Comparison of ENCODE assay signal across 12 cellular contexts in genomic region chr20:2879148-2879547, GRCh38. TPM values are rescaled to one million over a fixed set of nuclear protein-coding genes. Genes with fewer than 3 reads are reported as not detected.
DNase-seq lines count a peak whose midpoint lies in the region; ATAC-seq and TF ChIP-seq lines count a peak whose summit lies in the region.
"Had no signal": no experiment of that assay in that cellular context is flagged by ENCODE, and none has a peak within 500 bp of the region (broad histone marks: within the 10 kb centered on the region; RNA-seq: fewer than 3 reads in every experiment).

No MANE protein-coding gene starts in this region.

- peak; percentile 72 for ATAC-seq in foreskin keratinocyte
- ATAC-seq in stimulated activated effector memory CD8-positive, alpha-beta T cell treated with anti-CD3 and anti-CD28 coated beads, Interleukin-12 subunit alpha, Interleukin-12 subunit beta, amount 100 ng/mL, for 72 hours = no peak

- POLR2A ChIA-PET in MCF 10A (lab: Yijun Ruan, JAX) = interaction anchor here (0.6 to 2.5 kb wide), 5 partner anchors 9 to 226 kb away, joined by 3 to 15 read pairs (median 3); partner anchors contain the start of genes NOP56, PCED1A and VPS16

- no peak overlapping the region for H3K4me3 ChIP-seq in breast epithelium
- H3K4me3 ChIP-seq in effector memory CD4-positive, alpha-beta T cell (ENCODE audit: insufficient read depth, low read depth, low read length, poor library complexity, severe bottlenecking) = no peak overlapping the region
- H3K4me3 ChIP-seq: SJCRH30 had no signal

- peaks cover 6% of the 10 kb centered on the region for H3K36me3 Mint-ChIP-seq in MCF 10A (ENCODE audit: insufficient read depth, unreplicated experiment)
- H3K36me3 Mint-ChIP-seq in stimulated activated effector memory CD8-positive, alpha-beta T cell treated with anti-CD3 and anti-CD28 coated beads, Interleukin-12 subunit alpha, Interleukin-12 subunit beta, amount 100 ng/mL, for 72 hours = peaks cover 39% of the 10 kb centered on the region
- H3K36me3 Mint-ChIP-seq in activated T-helper 1 cell treated with anti-CD3 and anti-CD28 coated beads, Interleukin-12 subunit alpha, Interleukin-12 subunit beta, Interleukin-2, Interleukin-4 antibody, amounts not matched to agents 30 ng/mL and 10 ng/mL and 1 ng/mL, durations not matched to agents 14 hours and 24 hours and 36 hours (ENCODE audit: low read depth) = peaks cover 34% of the 10 kb centered on the region

- H3K4me3 Mint-ChIP-seq in MCF 10A (ENCODE audit: unreplicated experiment) = no peak overlapping the region
- no peak overlapping the region for H3K4me3 Mint-ChIP-seq in stimulated activated effector memory CD8-positive, alpha-beta T cell treated with anti-CD3 and anti-CD28 coated beads, Interleukin-12 subunit alpha, Interleukin-12 subunit beta, amount 100 ng/mL, for 72 hours
- no peak overlapping the region for H3K4me3 Mint-ChIP-seq in activated T-helper 1 cell treated with anti-CD3 and anti-CD28 coated beads, Interleukin-12 subunit alpha, Interleukin-12 subunit beta, Interleukin-2, Interleukin-4 antibody, amounts not matched to agents 30 ng/mL and 10 ng/mL and 1 ng/mL, durations not matched to agents 14 hours and 24 hours and 36 hours
- H3K4me3 Mint-ChIP-seq: activated naive CD8-positive, alpha-beta T cell treated with anti-CD3 and anti-CD28 coated beads, Interleukin-2, amount 10 ng/mL, durations not matched to agents 7 days and 5 days had no signal

- H3K27ac ChIP-seq in breast epithelium (no peak overlapping the region), foreskin keratinocyte (no peak overlapping the region)
- no peak overlapping the region for H3K27ac ChIP-seq in effector memory CD4-positive, alpha-beta T cell (ENCODE audit: insufficient read depth, low read length, poor library complexity, severe bottlenecking)
- H3K27ac ChIP-seq: SJCRH30 had no signal

- DNase-seq in MCF 10A (ENCODE audit: unreplicated experiment) = peak; percentile 66
- no peak for DNase-seq in breast epithelium (ENCODE audit: low spot score in 2 of 2)
- peak; percentile 65 for DNase-seq in amniotic epithelial cell (ENCODE audit: low read depth)
- peak in 1 of 2 donors; percentile 60 for DNase-seq in foreskin keratinocyte
- no peak for DNase-seq in stimulated activated effector memory CD8-positive, alpha-beta T cell treated with anti-CD3 and anti-CD28 coated beads, Interleukin-12 subunit alpha, Interleukin-12 subunit beta, amount 100 ng/mL, for 72 hours (ENCODE audit: low spot score in 2 of 2)
- no peak for DNase-seq in effector memory CD4-positive, alpha-beta T cell
- DNase-seq in activated T-helper 1 cell treated with anti-CD3 and anti-CD28 coated beads, Interleukin-12 subunit alpha, Interleukin-12 subunit beta, Interleukin-2, Interleukin-4 antibody, amounts not matched to agents 30 ng/mL and 10 ng/mL and 1 ng/mL, durations not matched to agents 14 hours and 24 hours and 36 hours (ENCODE audit: low spot score) = no peak
- DNase-seq in pons (ENCODE audit: low spot score) = no peak
- DNase-seq: activated CD4-positive, alpha-beta T cell treated with anti-CD3 and anti-CD28 coated beads for 4 hours; activated naive CD8-positive, alpha-beta T cell treated with anti-CD3 and anti-CD28 coated beads, Interleukin-2, amount 10 ng/mL, durations not matched to agents 7 days and 5 days; mesendoderm; SJCRH30 had no signal

- H3K4me1 ChIP-seq in breast epithelium (peaks cover 0 to 12% of the 10 kb centered on the region in 2 donors), foreskin keratinocyte (no peaks in the 10 kb centered on the region)
- peaks cover 19% of the 10 kb centered on the region for H3K4me1 ChIP-seq in effector memory CD4-positive, alpha-beta T cell (ENCODE audit: control insufficient read depth, insufficient read depth, low read length, poor library complexity, severe bottlenecking)

- TF ChIP-seq POLR2A in breast epithelium (IDR thresholded peaks at IDR 0.05) = no peak

- no peaks in the 10 kb centered on the region for H3K9me3 Mint-ChIP-seq in MCF 10A (ENCODE audit: unreplicated experiment)
- no peaks in the 10 kb centered on the region for H3K9me3 Mint-ChIP-seq in stimulated activated effector memory CD8-positive, alpha-beta T cell treated with anti-CD3 and anti-CD28 coated beads, Interleukin-12 subunit alpha, Interleukin-12 subunit beta, amount 100 ng/mL, for 72 hours
- no peaks in the 10 kb centered on the region for H3K9me3 Mint-ChIP-seq in activated T-helper 1 cell treated with anti-CD3 and anti-CD28 coated beads, Interleukin-12 subunit alpha, Interleukin-12 subunit beta, Interleukin-2, Interleukin-4 antibody, amounts not matched to agents 30 ng/mL and 10 ng/mL and 1 ng/mL, durations not matched to agents 14 hours and 24 hours and 36 hours
- H3K9me3 Mint-ChIP-seq: activated naive CD8-positive, alpha-beta T cell treated with anti-CD3 and anti-CD28 coated beads, Interleukin-2, amount 10 ng/mL, durations not matched to agents 7 days and 5 days had no signal

- TF ChIP-seq CTCF in MCF 10A (IDR thresholded peaks at IDR 0.05; ENCODE audit: unreplicated experiment) (no peak), breast epithelium (IDR thresholded peaks at IDR 0.05) (no peak), foreskin keratinocyte (conservative IDR thresholded peaks at IDR 0.05) (no peak)

- BruUV-seq in MCF 10A (replicated peaks; lab: Mats Ljungman, UMichigan) = no TSS peak

- H3K27me3 Mint-ChIP-seq in MCF 10A (ENCODE audit: insufficient read depth, unreplicated experiment) = no peaks in the 10 kb centered on the region
- no peaks in the 10 kb centered on the region for H3K27me3 Mint-ChIP-seq in activated T-helper 1 cell treated with anti-CD3 and anti-CD28 coated beads, Interleukin-12 subunit alpha, Interleukin-12 subunit beta, Interleukin-2, Interleukin-4 antibody, amounts not matched to agents 30 ng/mL and 10 ng/mL and 1 ng/mL, durations not matched to agents 14 hours and 24 hours and 36 hours (ENCODE audit: insufficient read depth)
- H3K27me3 Mint-ChIP-seq: activated naive CD8-positive, alpha-beta T cell treated with anti-CD3 and anti-CD28 coated beads, Interleukin-2, amount 10 ng/mL, durations not matched to agents 7 days and 5 days had no signal

- H3K9me3 ChIP-seq in breast epithelium = no peaks in the 10 kb centered on the region
- H3K9me3 ChIP-seq in effector memory CD4-positive, alpha-beta T cell (ENCODE audit: control insufficient read depth, low read length) = no peaks in the 10 kb centered on the region
- H3K9me3 ChIP-seq: SJCRH30 had no signal

- H3K27me3 ChIP-seq in breast epithelium (no peaks in the 10 kb centered on the region), foreskin keratinocyte (no peaks in the 10 kb centered on the region)
- no peaks in the 10 kb centered on the region for H3K27me3 ChIP-seq in effector memory CD4-positive, alpha-beta T cell (replicated peaks; ENCODE audit: control insufficient read depth, insufficient read depth, low read length, poor library complexity, severe bottlenecking)
- H3K27me3 ChIP-seq: SJCRH30 had no signal

- CTCF ChIA-PET in MCF 10A (lab: Yijun Ruan, JAX) = interaction anchor here (0.6 to 1.2 kb wide), 2 partner anchors 8 to 503 kb away, joined by 3 read pairs; no protein-coding TSS in a partner anchor

- H3K27ac Mint-ChIP-seq in MCF 10A (ENCODE audit: low read depth, unreplicated experiment) = peak overlapping the region; percentile 26
- peak overlapping the region; percentile 20 for H3K27ac Mint-ChIP-seq in stimulated activated effector memory CD8-positive, alpha-beta T cell treated with anti-CD3 and anti-CD28 coated beads, Interleukin-12 subunit alpha, Interleukin-12 subunit beta, amount 100 ng/mL, for 72 hours
- H3K27ac Mint-ChIP-seq in activated T-helper 1 cell treated with anti-CD3 and anti-CD28 coated beads, Interleukin-12 subunit alpha, Interleukin-12 subunit beta, Interleukin-2, Interleukin-4 antibody, amounts not matched to agents 30 ng/mL and 10 ng/mL and 1 ng/mL, durations not matched to agents 14 hours and 24 hours and 36 hours = no peak overlapping the region
- H3K27ac Mint-ChIP-seq: activated naive CD8-positive, alpha-beta T cell treated with anti-CD3 and anti-CD28 coated beads, Interleukin-2, amount 10 ng/mL, durations not matched to agents 7 days and 5 days had no signal

- no peaks in the 10 kb centered on the region for H3K36me3 ChIP-seq in breast epithelium
- no peaks in the 10 kb centered on the region for H3K36me3 ChIP-seq in effector memory CD4-positive, alpha-beta T cell (ENCODE audit: control insufficient read depth, insufficient read depth, low read length)
- H3K36me3 ChIP-seq: SJCRH30 had no signal

- intact Hi-C loops in MCF 10A (cut with micrococcal nuclease) (loop anchor here (5.0 kb wide), 1 partner anchor 108 kb away; no protein-coding TSS in a partner anchor), breast epithelium (cut with DNase I; ENCODE audit: low total_unique reads) (no loop called here)
- intact Hi-C loops in activated T-helper 1 cell treated with anti-CD3 and anti-CD28 coated beads, Interleukin-12 subunit alpha, Interleukin-12 subunit beta, Interleukin-2, Interleukin-4 antibody, amounts not matched to agents 30 ng/mL and 10 ng/mL and 1 ng/mL, durations not matched to agents 14 hours and 24 hours and 36 hours (cut with micrococcal nuclease) = loop anchor here (10.0 kb wide), 1 partner anchor 326 kb away; the partner anchor contains the start of genes DDRGK1 and ITPA

- H3K4me1 Mint-ChIP-seq in MCF 10A (ENCODE audit: insufficient read depth, unreplicated experiment) = peaks cover 29% of the 10 kb centered on the region
- peaks cover 62% of the 10 kb centered on the region for H3K4me1 Mint-ChIP-seq in stimulated activated effector memory CD8-positive, alpha-beta T cell treated with anti-CD3 and anti-CD28 coated beads, Interleukin-12 subunit alpha, Interleukin-12 subunit beta, amount 100 ng/mL, for 72 hours
- H3K4me1 Mint-ChIP-seq in activated T-helper 1 cell treated with anti-CD3 and anti-CD28 coated beads, Interleukin-12 subunit alpha, Interleukin-12 subunit beta, Interleukin-2, Interleukin-4 antibody, amounts not matched to agents 30 ng/mL and 10 ng/mL and 1 ng/mL, durations not matched to agents 14 hours and 24 hours and 36 hours (ENCODE audit: low read depth) = peaks cover 41% of the 10 kb centered on the region

RNA-seq across cellular contexts. Expression of gene PTPRA, which starts 5.9 kb away (rescaled TPM):
- total RNA-seq in MCF 10A (2022) (29.3 TPM in 2 replicates), breast epithelium (100 to 1,000 TPM in 1 of 3 donors, 10 to 100 TPM in 2; 89.1 to 102 (median 96.0) TPM), foreskin keratinocyte (32.1 and 36.5 TPM in 2 replicates)
- polyA plus RNA-seq in foreskin keratinocyte = 20.7 and 22.0 TPM in 2 replicates
- 64.0 and 67.5 TPM in 2 replicates for total RNA-seq in activated T-helper 1 cell treated with anti-CD3 and anti-CD28 coated beads, Interleukin-12 subunit alpha, Interleukin-12 subunit beta, Interleukin-2, Interleukin-4 antibody, amounts not matched to agents 30 ng/mL and 10 ng/mL and 1 ng/mL, durations not matched to agents 14 hours and 24 hours and 36 hours

RNA-seq across cellular contexts. Expression of gene VPS16, which starts 38.6 kb away (rescaled TPM):
- total RNA-seq in MCF 10A (2022) = 32.1 and 32.6 TPM in 2 replicates
- total RNA-seq in breast epithelium = 10 to 100 TPM; 25.3 to 34.7 (median 33.8) TPM
- total RNA-seq in foreskin keratinocyte = 25.8 and 28.1 TPM in 2 replicates
- 26.5 and 27.8 TPM in 2 replicates for polyA plus RNA-seq in foreskin keratinocyte
- 46.0 and 48.9 TPM in 2 replicates for total RNA-seq in activated T-helper 1 cell treated with anti-CD3 and anti-CD28 coated beads, Interleukin-12 subunit alpha, Interleukin-12 subunit beta, Interleukin-2, Interleukin-4 antibody, amounts not matched to agents 30 ng/mL and 10 ng/mL and 1 ng/mL, durations not matched to agents 14 hours and 24 hours and 36 hours

RNA-seq across cellular contexts. Expression of gene PCED1A, which starts 38.7 kb away (rescaled TPM):
- total RNA-seq in MCF 10A (2022) (42.1 and 46.4 TPM in 2 replicates), breast epithelium (10 to 100 TPM; 23.4 to 38.0 (median 36.6) TPM), foreskin keratinocyte (7.9 and 9.8 TPM in 2 replicates)
- 9.8 and 11.1 TPM in 2 replicates for polyA plus RNA-seq in foreskin keratinocyte
- total RNA-seq in activated T-helper 1 cell treated with anti-CD3 and anti-CD28 coated beads, Interleukin-12 subunit alpha, Interleukin-12 subunit beta, Interleukin-2, Interleukin-4 antibody, amounts not matched to agents 30 ng/mL and 10 ng/mL and 1 ng/mL, durations not matched to agents 14 hours and 24 hours and 36 hours = 24.0 and 27.9 TPM in 2 replicates

Comparison
In these comparisons a context has a peak if more than half of its experiments do, and no peak if none do; other contexts are left out.
1. DNase-seq: peak in MCF 10A (single experiment) and amniotic epithelial cell (single experiment); none in breast epithelium (0 of 2), stimulated activated effector memory CD8-positive, alpha-beta T cell treated with anti-CD3 and anti-CD28 coated beads, Interleukin-12 subunit alpha, Interleukin-12 subunit beta, amount 100 ng/mL, for 72 hours (0 of 2), effector memory CD4-positive, alpha-beta T cell (0 of 3), activated T-helper 1 cell treated with anti-CD3 and anti-CD28 coated beads, Interleukin-12 subunit alpha, Interleukin-12 subunit beta, Interleukin-2, Interleukin-4 antibody, amounts not matched to agents 30 ng/mL and 10 ng/mL and 1 ng/mL, durations not matched to agents 14 hours and 24 hours and 36 hours (single experiment) and pons (single experiment).